ENCODE assay signal across 29 cellular contexts in genomic region chr2:127373362-127374083, GRCh38. TPM values are rescaled to one million over a fixed set of nuclear protein-coding genes. Genes with fewer than 3 reads are reported as not detected.
DNase-seq lines count a peak whose midpoint lies in the region; ATAC-seq and TF ChIP-seq lines count a peak whose summit lies in the region.
"Had no signal": no experiment of that assay in that cellular context is flagged by ENCODE, and none has a peak within 500 bp of the region (broad histone marks: within the 10 kb centered on the region; RNA-seq: fewer than 3 reads in every experiment).

No MANE protein-coding gene starts in this region.

- no peak overlapping the region for H3K14ac ChIP-seq in trophoblast cell (ENCODE audit: low read length)

- H3K4me3 Mint-ChIP-seq in Caco-2 (ENCODE audit: unreplicated experiment) (no peak overlapping the region), endodermal cell (no peak overlapping the region)
- H3K4me3 Mint-ChIP-seq in effector memory CD8-positive, alpha-beta T cell: no peak overlapping the region

- H3K18ac ChIP-seq in trophoblast cell (ENCODE audit: low read length): no peak overlapping the region

- WGBS in endodermal cell (ENCODE audit: insufficient coverage in 1 of 2, insufficient read length in 1 of 2), 2 experiments: 83 to 94% methylated on average over 4 to 5 of the region's 5 CpGs
- no CpG with 5 or more reads among the region's 5 CpGs for WGBS in trophoblast cell (ENCODE audit: extremely low coverage, insufficient coverage, insufficient read length)

- no peak for TF ChIP-seq CTCF in Caco-2 (IDR thresholded peaks at IDR 0.05; ENCODE audit: insufficient read depth in 1 of 2, low read depth in 1 of 2, low read length in 1 of 2, severe bottlenecking in 1 of 2, unreplicated experiment in 1 of 2)
- TF ChIP-seq CTCF in Panc1 (IDR thresholded peaks at IDR 0.05): no peak
- TF ChIP-seq CTCF in endodermal cell (conservative IDR thresholded peaks at IDR 0.05): no peak

- intact Hi-C loops in Caco-2 (cut with micrococcal nuclease; ENCODE audit: unreplicated experiment) (loop anchor here (2.0 kb wide), 1 partner anchor 13 kb away; the partner anchor contains the start of gene MAP3K2), Panc1 (cut with micrococcal nuclease; ENCODE audit: unreplicated experiment) (no loop called here)

- H3K27me3 ChIP-seq in Caco-2 (replicated peaks; ENCODE audit: control insufficient read depth, insufficient read depth, low read length) (no peaks in the 10 kb centered on the region), Panc1 (ENCODE audit: control insufficient read depth, insufficient read depth, low read length) (no peaks in the 10 kb centered on the region), endodermal cell (ENCODE audit: control insufficient read depth, insufficient read depth, low read length, poor library complexity, severe bottlenecking) (no peaks in the 10 kb centered on the region), trophoblast cell (ENCODE audit: insufficient read depth, low read length) (no peaks in the 10 kb centered on the region)
- H3K27me3 ChIP-seq: SJSA1 had no signal

- no peak overlapping the region for H2AFZ ChIP-seq in trophoblast cell (ENCODE audit: insufficient read depth, low read length, poor library complexity)

- in situ Hi-C loops in Panc1 (cut with HindIII; ENCODE audit: low pct_unique_long_range_greater_than_20kb, low sequenced_read_pairs): no loop called here

- CTCF ChIA-PET in Caco-2 (lab: Charles Lee) (no interaction called here), Panc1 (lab: Charles Lee) (no interaction called here)

- H2BK12ac ChIP-seq in trophoblast cell (ENCODE audit: low read length): no peak overlapping the region

- H3K27me3 Mint-ChIP-seq in Caco-2 (ENCODE audit: insufficient read depth, unreplicated experiment) (no peaks in the 10 kb centered on the region), endodermal cell (ENCODE audit: insufficient read depth) (no peaks in the 10 kb centered on the region)
- H3K27me3 Mint-ChIP-seq in effector memory CD8-positive, alpha-beta T cell: no peaks in the 10 kb centered on the region
- H3K27me3 Mint-ChIP-seq: CD4-positive, alpha-beta memory T cell had no signal

- no peak overlapping the region for H3K9ac ChIP-seq in endodermal cell (ENCODE audit: extremely low read depth, low read length, poor library complexity, severe bottlenecking)
- no peak overlapping the region for H3K9ac ChIP-seq in trophoblast cell (ENCODE audit: low read length)

- no peak overlapping the region for H2BK120ac ChIP-seq in trophoblast cell (ENCODE audit: insufficient read depth, low read length, poor library complexity)

- no peak overlapping the region for H3K23ac ChIP-seq in trophoblast cell (ENCODE audit: low read length)

- H3K27ac Mint-ChIP-seq in Caco-2 (ENCODE audit: unreplicated experiment): no peak overlapping the region
- no peak overlapping the region for H3K27ac Mint-ChIP-seq in endodermal cell
- H3K27ac Mint-ChIP-seq in effector memory CD8-positive, alpha-beta T cell: peak overlapping the region in 1 of 2 donors; percentile 52

- H3K4me3 ChIP-seq in Caco-2 (ENCODE audit: low read depth, low read length) (no peak overlapping the region), Panc1 (ENCODE audit: low read depth in 2 of 2, low read length in 2 of 2) (no peak overlapping the region), endodermal cell (ENCODE audit: low read length) (peak overlapping the region; percentile 3), trophoblast cell (ENCODE audit: low read depth, low read length) (no peak overlapping the region)
- H3K4me3 ChIP-seq: A549, SJSA1 had no signal

- H3K9me3 Mint-ChIP-seq in Caco-2 (ENCODE audit: unreplicated experiment): peaks cover 69% of the 10 kb centered on the region
- H3K9me3 Mint-ChIP-seq in endodermal cell: peaks cover 82% of the 10 kb centered on the region
- peaks cover 0 to 3% of the 10 kb centered on the region in 2 donors for H3K9me3 Mint-ChIP-seq in effector memory CD8-positive, alpha-beta T cell

- no TSS peak for BruUV-seq in Caco-2 (replicated peaks; lab: Mats Ljungman, UMichigan)
- TSS peak; percentile 4 for BruUV-seq in Panc1 (replicated peaks; lab: Mats Ljungman, UMichigan)

- H4K91ac ChIP-seq in trophoblast cell (ENCODE audit: low read depth, low read length): no peak overlapping the region

- POLR2A ChIA-PET in Caco-2 (lab: Charles Lee) (no interaction called here), Panc1 (lab: Charles Lee) (no interaction called here)

- H3K4me1 ChIP-seq in Caco-2: peaks cover 6% of the 10 kb centered on the region
- no peaks in the 10 kb centered on the region for H3K4me1 ChIP-seq in Panc1 (ENCODE audit: control insufficient read depth, insufficient read depth, low read length)
- no peaks in the 10 kb centered on the region for H3K4me1 ChIP-seq in endodermal cell (ENCODE audit: control insufficient read depth, insufficient read depth, low read length)
- H3K4me1 ChIP-seq in trophoblast cell (ENCODE audit: control insufficient read depth in 1 of 2, insufficient read depth in 2 of 2, low read length in 2 of 2): no peaks in the 10 kb centered on the region
- H3K4me1 ChIP-seq: SJSA1 had no signal

- peaks cover 16% of the 10 kb centered on the region for H3K4me1 Mint-ChIP-seq in Caco-2 (ENCODE audit: low read depth, unreplicated experiment)
- H3K4me1 Mint-ChIP-seq in endodermal cell: no peaks in the 10 kb centered on the region
- H3K4me1 Mint-ChIP-seq in effector memory CD8-positive, alpha-beta T cell (ENCODE audit: low read depth in 2 of 2): peaks cover 40 to 55% of the 10 kb centered on the region in 2 donors

- no peak overlapping the region for H3K4me2 ChIP-seq in trophoblast cell (ENCODE audit: low read length)
- H3K4me2 ChIP-seq: A549 had no signal

- H3K4ac ChIP-seq in trophoblast cell (ENCODE audit: low read depth, low read length): no peak overlapping the region

- H4K8ac ChIP-seq in trophoblast cell (ENCODE audit: low read depth, low read length): no peak overlapping the region

- H2BK5ac ChIP-seq in trophoblast cell (ENCODE audit: low read depth, low read length, poor library complexity): no peak overlapping the region

- H3K36me3 ChIP-seq in Caco-2 (ENCODE audit: control insufficient read depth, insufficient read depth, low read length): no peaks in the 10 kb centered on the region; the same call in 1 of the 2 replicates
- no peaks in the 10 kb centered on the region for H3K36me3 ChIP-seq in Panc1 (ENCODE audit: control insufficient read depth, insufficient read depth, low read length)
- peaks cover 7% of the 10 kb centered on the region for H3K36me3 ChIP-seq in endodermal cell (ENCODE audit: control insufficient read depth, insufficient read depth, low read length)
- peaks cover 4 to 6% of the 10 kb centered on the region in 2 experiments for H3K36me3 ChIP-seq in trophoblast cell (ENCODE audit: control insufficient read depth in 1 of 2, insufficient read depth in 2 of 2, low read length in 2 of 2)
- H3K36me3 ChIP-seq: SJSA1 had no signal

- peak; percentile 36 to 50 for DNase-seq in Caco-2
- DNase-seq in Panc1 (ENCODE audit: low read depth, low spot score): no peak
- DNase-seq in endodermal cell: no peak
- peak; percentile 20 to 41 for DNase-seq in trophoblast cell
- no peak for DNase-seq in A172 (ENCODE audit: low spot score)
- no peak for DNase-seq in caudate nucleus (lab: John Stamatoyannopoulos, UW)
- no peak for DNase-seq in effector memory CD8-positive, alpha-beta T cell
- DNase-seq: AML-193; C1 segment of cervical spinal cord; CD4-positive, alpha-beta memory T cell; COR-L47; DMS153; DND-41; Karpas-422; NCI-H1092 treated with DMSO at 0.1 percent for 48 hours; NCI-H1436; NCI-H187; NCI-H2081 treated with DMSO at 0.1 percent for 48 hours; NCI-H2171 treated with DMSO at 0.1 percent for 48 hours; NCI-H446; NCI-H524 treated with DMSO at 0.1 percent for 48 hours; NCI-H774; NK-92 treated with Interleukin-12 subunit alpha and Interleukin-12 subunit beta, amount 100 ng/mL, for 24 hours; PC-3 had no signal

- no peak overlapping the region for H2AK5ac ChIP-seq in trophoblast cell (ENCODE audit: low read length)

- no peak for ATAC-seq in Panc1
- no peak for ATAC-seq in effector memory CD8-positive, alpha-beta T cell (replicated peaks)
- ATAC-seq: A549, HCT116, PC-3, Right ventricle myocardium inferior had no signal

- H3K36me3 Mint-ChIP-seq in Caco-2 (ENCODE audit: insufficient read depth, unreplicated experiment) (peaks cover 44% of the 10 kb centered on the region), endodermal cell (ENCODE audit: low read depth) (peaks cover 56% of the 10 kb centered on the region)
- peaks cover 16% of the 10 kb centered on the region for H3K36me3 Mint-ChIP-seq in effector memory CD8-positive, alpha-beta T cell (ENCODE audit: insufficient read depth)

- no peak overlapping the region for H3K27ac ChIP-seq in Panc1 (ENCODE audit: low read length)
- no peak overlapping the region for H3K27ac ChIP-seq in endodermal cell (ENCODE audit: low read depth, low read length)
- H3K27ac ChIP-seq in trophoblast cell (ENCODE audit: low read depth, low read length): no peak overlapping the region
- H3K27ac ChIP-seq in caudate nucleus (ENCODE audit: low read depth, low read length): no peak overlapping the region
- H3K27ac ChIP-seq: A549, HL-60, SJSA1 had no signal

- H4K12ac ChIP-seq in trophoblast cell (ENCODE audit: low read depth, low read length): no peak overlapping the region

- H3K79me1 ChIP-seq in trophoblast cell (ENCODE audit: low read length): no peaks in the 10 kb centered on the region

- H3K79me2 ChIP-seq in trophoblast cell (ENCODE audit: control insufficient read depth, insufficient read depth, low read length, poor library complexity): peaks cover 4% of the 10 kb centered on the region

- peaks cover 45% of the 10 kb centered on the region for H3K9me3 ChIP-seq in Caco-2
- no peaks in the 10 kb centered on the region for H3K9me3 ChIP-seq in Panc1 (ENCODE audit: control insufficient read depth, insufficient read depth, low read depth, low read length)
- H3K9me3 ChIP-seq in endodermal cell (ENCODE audit: control insufficient read depth, low read length): peaks cover 89% of the 10 kb centered on the region
- H3K9me3 ChIP-seq in trophoblast cell (ENCODE audit: insufficient read depth, low read depth, low read length): peaks cover 13% of the 10 kb centered on the region
- H3K9me3 ChIP-seq: SJSA1 had no signal

RNA-seq across cellular contexts. Expression of gene MAP3K2, which starts 14.3 kb away (rescaled TPM):
- 35.0 and 38.7 TPM in 2 replicates for total RNA-seq in Caco-2 (2022)
- total RNA-seq in Panc1 (2021; ENCODE audit: unreplicated experiment): 70.6 TPM
- polyA plus RNA-seq in Panc1 (2012; ENCODE audit: insufficient read length): 12.9 TPM
- 10 to 100 TPM; 27.9 to 31.6 TPM for total RNA-seq in endodermal cell
- 16.3 TPM for polyA plus RNA-seq in endodermal cell (2013, experiment 1 of 2)
- polyA plus RNA-seq in endodermal cell (2013, experiment 2 of 2): 15.5 TPM
- polyA plus RNA-seq in trophoblast cell (2013): 14.3 and 15.3 TPM in 2 replicates
- 43.3 and 47.5 TPM in 2 replicates for total RNA-seq in A172 (2014; rRNA removed; shearing (Covaris generic))

RNA-seq across cellular contexts. Expression of gene PROC, which starts 44.7 kb away (rescaled TPM):
- total RNA-seq in Caco-2 (2022): 4.1 and 6.4 TPM in 2 replicates
- 1.1 TPM for total RNA-seq in Panc1 (2021; ENCODE audit: unreplicated experiment)
- polyA plus RNA-seq in Panc1 (2012; ENCODE audit: insufficient read length): 3.0 TPM
- under 1 TPM; 0.46 to 0.51 TPM for total RNA-seq in endodermal cell
- 1.0 TPM for polyA plus RNA-seq in endodermal cell (2013, experiment 1 of 2)
- 0.66 TPM for polyA plus RNA-seq in endodermal cell (2013, experiment 2 of 2)
- 0.26 and 0.46 TPM in 2 replicates for polyA plus RNA-seq in trophoblast cell (2013)
- 2.7 and 2.8 TPM in 2 replicates for total RNA-seq in A172 (2014; rRNA removed; shearing (Covaris generic))
- total RNA-seq: CD4-positive, alpha-beta memory T cell; Right ventricle myocardium inferior had no signal
- polyA plus RNA-seq: CD4-positive, alpha-beta memory T cell had no signal

Comparison
In these comparisons a context has a peak if more than half of its experiments do, and no peak if none do; other contexts are left out.
1. DNase-seq: peak in Caco-2 (2 of 2) and trophoblast cell (2 of 2); none in Panc1 (single experiment), endodermal cell (single experiment), A172 (single experiment), caudate nucleus (0 of 61) and effector memory CD8-positive, alpha-beta T cell (0 of 3).